Comparison of ENCODE assay signal across 8 cellular contexts in genomic region chr3:186783070-186783730, GRCh38. TPM values are rescaled to one million over a fixed set of nuclear protein-coding genes. Genes with fewer than 3 reads are reported as not detected.
DNase-seq lines count a peak whose midpoint lies in the region; ATAC-seq and TF ChIP-seq lines count a peak whose summit lies in the region.

TSS of gene EIF4A2 (plus strand) at chr3:186783577. CDS start at chr3:186783611, 34 bp downstream.

- no peaks in the 10 kb centered on the region for H3K9me3 ChIP-seq in CD4-positive, alpha-beta memory T cell (ENCODE audit: control insufficient read depth in 1 of 2, low read length in 2 of 2)
- no peaks in the 10 kb centered on the region for H3K9me3 ChIP-seq in ectodermal cell (ENCODE audit: control insufficient read depth, low read length)
- no peaks in the 10 kb centered on the region for H3K9me3 ChIP-seq in lung (ENCODE audit: control insufficient read depth in 2 of 2, insufficient read depth in 1 of 2, low read length in 1 of 2)

- H3K27me3 ChIP-seq in CD4-positive, alpha-beta memory T cell (ENCODE audit: insufficient read depth, low read length): no peaks in the 10 kb centered on the region
- H3K27me3 ChIP-seq in ectodermal cell (ENCODE audit: control insufficient read depth, insufficient read depth, low read length, poor library complexity, severe bottlenecking) (no peaks in the 10 kb centered on the region), lung (ENCODE audit: control insufficient read depth, insufficient read depth) (no peaks in the 10 kb centered on the region)

- CTCF ChIA-PET in CD4-positive, alpha-beta memory T cell (lab: Charles Lee; ENCODE audit: partially characterized antibody): interaction anchor here (0.8 to 3.4 kb wide), 8 partner anchors 11 to 213 kb away, joined by 3 to 14 read pairs (median 6); partner anchors contain the start of genes AHSG, DNAJB11 and RFC4

- H3K4me3 Mint-ChIP-seq in CD4-positive, alpha-beta memory T cell: peak within 1 kb of the TSS; percentile 95 to 100 (median 100)

- H3K4me1 ChIP-seq in CD4-positive, alpha-beta memory T cell (ENCODE audit: insufficient read depth, low read length): peaks cover 38% of the 10 kb centered on the region
- H3K4me1 ChIP-seq in ectodermal cell (ENCODE audit: control insufficient read depth, insufficient read depth, low read length) (peaks cover 7% of the 10 kb centered on the region), lung (ENCODE audit: control insufficient read depth in 2 of 2, insufficient read depth in 2 of 2, low read length in 2 of 2) (peaks cover 4 to 11% of the 10 kb centered on the region in 2 donors)

- WGBS in ectodermal cell, 2 experiments: 0% methylated on average over 59 of the region's 59 CpGs
- 0% methylated on average over 59 of the region's 59 CpGs for WGBS in lung, 2 donors

- peak within 1 kb of the TSS; percentile 97 to 100 (median 100) for H3K27ac Mint-ChIP-seq in CD4-positive, alpha-beta memory T cell

- POLR2A ChIA-PET in CD4-positive, alpha-beta memory T cell (lab: Charles Lee; ENCODE audit: partially characterized antibody): interaction anchor here (0.6 to 5.9 kb wide), 52 partner anchors 9 to 1226 kb away, joined by 3 to 311 read pairs (median 5); partner anchors contain the start of genes DNAJB11, RFC4, RPL39L and RTP4

- H3K27me3 Mint-ChIP-seq in CD4-positive, alpha-beta memory T cell: peaks cover 0 to 1% of the 10 kb centered on the region in 2 donors

- intact Hi-C loops in CD4-positive, alpha-beta memory T cell (cut with micrococcal nuclease): loop anchor here (1.0 to 5.0 kb wide), 7 partner anchors 11 to 844 kb away; partner anchors contain the start of genes DNAJB11, RFC4 and TRA2B

- peak; percentile 91 to 93 (median 93) for DNase-seq in CD4-positive, alpha-beta memory T cell
- peak; percentile 91 for DNase-seq in GM20000 (ENCODE audit: low spot score)
- DNase-seq in HT1080 (ENCODE audit: low read depth): peak; percentile 86
- peak; percentile 81 for DNase-seq in NK-92 treated with Interleukin-12 subunit alpha and Interleukin-12 subunit beta, amount 100 ng/mL, for 24 hours (lab: John Stamatoyannopoulos, UW)
- DNase-seq in activated CD8-positive, alpha-beta memory T cell treated with anti-CD3 and anti-CD28 coated beads for 24 hours: peak; percentile 97
- peak; percentile 89 for DNase-seq in lung (ENCODE audit: low spot score)
- DNase-seq in stimulated activated CD4-positive, alpha-beta T cell treated with anti-CD3 and anti-CD28 coated beads, TNF-alpha, amount 100 ng/mL, for 1 hour (ENCODE audit: low read depth in 3 of 3, low spot score in 1 of 3): peak; percentile 81 to 86 (median 86)

- H3K27ac ChIP-seq in CD4-positive, alpha-beta memory T cell (ENCODE audit: low read depth, low read length): peak within 1 kb of the TSS; percentile 98
- H3K27ac ChIP-seq in ectodermal cell (ENCODE audit: insufficient read depth, low read depth, low read length, poor library complexity, severe bottlenecking) (peak within 1 kb of the TSS; percentile 100), lung (ENCODE audit: low read depth in 1 of 2, low read length in 1 of 2) (peak within 1 kb of the TSS; percentile 93 to 98)

- peaks cover 41% of the 10 kb centered on the region for H3K36me3 ChIP-seq in CD4-positive, alpha-beta memory T cell (ENCODE audit: insufficient read depth, low read length)
- H3K36me3 ChIP-seq in ectodermal cell (ENCODE audit: control insufficient read depth, insufficient read depth, low read length): peaks cover 40% of the 10 kb centered on the region
- peaks cover 16 to 31% of the 10 kb centered on the region in 2 donors for H3K36me3 ChIP-seq in lung (ENCODE audit: control insufficient read depth in 2 of 2, insufficient read depth in 2 of 2, low read length in 2 of 2)

- ATAC-seq in lung (ENCODE audit: insufficient read depth, low FRiP score): peak; percentile 87

- H3K4me1 Mint-ChIP-seq in CD4-positive, alpha-beta memory T cell: peaks cover 39 to 63% (median 46%) of the 10 kb centered on the region in 4 donors

- H3K9me3 Mint-ChIP-seq in CD4-positive, alpha-beta memory T cell: peaks cover 0 to 28% (median 0%) of the 10 kb centered on the region in 8 donors

- peak within 1 kb of the TSS; percentile 86 to 97 for H3K4me3 ChIP-seq in CD4-positive, alpha-beta memory T cell (ENCODE audit: low read length in 2 of 2)
- peak within 1 kb of the TSS; percentile 100 for H3K4me3 ChIP-seq in ectodermal cell (ENCODE audit: insufficient read depth, low read depth, low read length)
- peak within 1 kb of the TSS; percentile 86 for H3K4me3 ChIP-seq in lung

- TF ChIP-seq CTCF in GM20000 (IDR thresholded peaks at IDR 0.05; ENCODE audit: extremely low read depth, missing control alignments) (no peak), lung (IDR thresholded peaks at IDR 0.05; ENCODE audit: control extremely low read depth, extremely low read depth) (no peak)

- peaks cover 46 to 56% of the 10 kb centered on the region in 2 donors for H3K36me3 Mint-ChIP-seq in CD4-positive, alpha-beta memory T cell

RNA-seq across cellular contexts. Expression of gene EIF4A2, which starts in this region (rescaled TPM):
- total RNA-seq in CD4-positive, alpha-beta memory T cell: 100 to 1,000 TPM; 589 to 632 TPM
- polyA plus RNA-seq in CD4-positive, alpha-beta memory T cell: 100 to 1,000 TPM; 242 to 270 TPM
- total RNA-seq in HT1080 (2014; rRNA removed; shearing (Covaris generic)): 557 and 581 TPM in 2 replicates
- 725 and 893 TPM in 2 replicates for polyA plus RNA-seq in HT1080 (2015; cell fraction: cytosol; rRNA removed)
- 2,088 and 2,429 TPM in 2 replicates for polyA plus RNA-seq in HT1080 (2015; cell fraction: nucleus; rRNA removed)
- 640 TPM for polyA plus RNA-seq in ectodermal cell (2013, experiment 1 of 4)
- polyA plus RNA-seq in ectodermal cell (2013, experiment 2 of 4): 581 TPM
- polyA plus RNA-seq in ectodermal cell (2013, experiment 3 of 4): 572 TPM
- 609 TPM for polyA plus RNA-seq in ectodermal cell (2013, experiment 4 of 4)
- total RNA-seq in lung: 100 to 1,000 TPM; 235 to 683 TPM
- 100 to 1,000 TPM; 252 to 372 TPM for polyA plus RNA-seq in lung

Comparison
In these comparisons a context has a peak if more than half of its experiments do, and no peak if none do; other contexts are left out.
1. Peak in every context shown above with its lines: DNase-seq, ATAC-seq, H3K4me3 ChIP-seq and H3K27ac ChIP-seq.